In genomic region chr10:11794566-11794965, GRCh38 we compare ENCODE assay signal across 20 cellular contexts. TPM values are rescaled to one million over a fixed set of nuclear protein-coding genes. Genes with fewer than 3 reads are reported as not detected.
DNase-seq lines count a peak whose midpoint lies in the region; ATAC-seq, FAIRE-seq and TF ChIP-seq lines count a peak whose summit lies in the region.
"Had no signal": no experiment of that assay in that cellular context is flagged by ENCODE, and none has a peak within 500 bp of the region (broad histone marks: within the 10 kb centered on the region; RNA-seq: fewer than 3 reads in every experiment).

No MANE protein-coding gene starts in this region.

- BruUV-seq in K562 (replicated peaks; lab: Mats Ljungman, UMichigan) (no TSS peak), HepG2 (replicated peaks; lab: Mats Ljungman, UMichigan) (no TSS peak)

- TF ChIP-seq POLR2A in K562 (conservative IDR thresholded peaks at IDR 0.05) = no peak
- TF ChIP-seq POLR2A in HepG2 (IDR thresholded peaks at IDR 0.05; ENCODE audit: insufficient read depth in 1 of 2, low read depth in 2 of 2, low read length in 2 of 2) = no peak

- 47% methylated on average over 5 of the region's 5 CpGs for WGBS in K562 (ENCODE audit: insufficient coverage, low coverage, missing lambda C conversion rate)
- WGBS in HepG2 (ENCODE audit: low lambda C conversion rate) = 26% methylated on average over 5 of the region's 5 CpGs

- intact Hi-C loops in K562 (cut with micrococcal nuclease) = no loop called here
- intact Hi-C loops in HepG2 (cut with micrococcal nuclease; ENCODE audit: unreplicated experiment) = no loop called here

- H3K4me1 ChIP-seq in K562 (replicated peaks in 1 of 2; ENCODE audit: control insufficient read depth in 2 of 2, insufficient read depth in 2 of 2, low read length in 2 of 2) (peaks cover 3 to 12% of the 10 kb centered on the region in 2 experiments; a peak in 4 of 5 replicates), HepG2 (ENCODE audit: insufficient read depth, low read length) (peaks cover 56% of the 10 kb centered on the region)

- CTCF ChIA-PET in K562 (lab: Yijun Ruan, JAX; ENCODE audit: low intra/inter-chr PET ratio) = no interaction called here
- CTCF ChIA-PET in HepG2 (lab: Yijun Ruan, JAX; ENCODE audit: low intra/inter-chr PET ratio, low total read pairs) = interaction anchor here (0.8 to 2.6 kb wide), 2 partner anchors 25 to 192 kb away, joined by 3 to 17 read pairs; no protein-coding TSS in a partner anchor

- H3K79me2 ChIP-seq in K562 (ENCODE audit: control insufficient read depth, insufficient read depth, low read length) (no peaks in the 10 kb centered on the region), HepG2 (ENCODE audit: insufficient read depth, low read length) (no peaks in the 10 kb centered on the region)

- DNase-seq in DMS53 (lab: John Stamatoyannopoulos, UW) (peak; percentile 55), DMS53 treated with DMSO at 0.1 percent for 48 hours (lab: John Stamatoyannopoulos, UW; ENCODE audit: unreplicated experiment) (no peak), K562 (ENCODE audit: extremely low read depth in 1 of 4, low spot score in 3 of 4) (no peak), HepG2 (ENCODE audit: low spot score) (peak; percentile 62), RPMI8226 (no peak), cerebellar nuclear complex (lab: John Stamatoyannopoulos, UW) (no peak), GDM1 (lab: John Stamatoyannopoulos, UW) (no peak)
- no peak for DNase-seq in activated CD4-positive, alpha-beta T cell treated with anti-CD3 and anti-CD28 coated beads, Interleukin-2, amount 50 U/mL, for 4 hours
- DNase-seq: C1 segment of cervical spinal cord, DMS153, NCI-H1105, NCI-H187 treated with DMSO at 0.1 percent for 48 hours, NCI-H446 treated with DMSO at 0.1 percent for 48 hours, NCI-H748 treated with DMSO at 0.1 percent for 48 hours had no signal

- no peak for TF ChIP-seq RAD21 in K562 (CRISPR knock-in tag; conservative IDR thresholded peaks at IDR 0.05 in 1 of 2, IDR thresholded peaks at IDR 0.05 in 1 of 2)
- no peak for TF ChIP-seq RAD21 in HepG2 (CRISPR knock-in tag; IDR thresholded peaks at IDR 0.05)

- in situ Hi-C loops in K562 (cut with MboI) (loop anchor here (25.0 kb wide), 1 partner anchor 918 kb away; no protein-coding TSS in a partner anchor), HepG2 (cut with HindIII; ENCODE audit: extremely low pct_ligation_motif_present, low pct_unique_long_range_greater_than_20kb) (loop anchor here (5.0 kb wide), 1 partner anchor 193 kb away; no protein-coding TSS in a partner anchor)

- H3K9ac ChIP-seq in K562 (ENCODE audit: insufficient read depth in 1 of 2, low read depth in 2 of 2, low read length in 2 of 2) (no peak overlapping the region), HepG2 (ENCODE audit: insufficient read depth, low read depth, low read length) (no peak overlapping the region)
- H3K9ac ChIP-seq: KMS-11 had no signal

- H3K4me3 ChIP-seq in K562 (no peak overlapping the region), HepG2 (replicated peaks in 1 of 3; ENCODE audit: insufficient read depth in 1 of 3, low read depth in 2 of 3, low read length in 3 of 3) (peak overlapping the region in 1 of 3 experiments; percentile 72; a peak in 2 of 6 replicates)
- H3K4me3 ChIP-seq: GM12878, MG63 had no signal

- no peak for TF ChIP-seq EP300 in K562 (IDR thresholded peaks at IDR 0.05; ENCODE audit: low read length)
- no peak for TF ChIP-seq EP300 in HepG2 (IDR thresholded peaks at IDR 0.05; ENCODE audit: low read depth in 2 of 2, low read length in 2 of 2)
- no peak for TF ChIP-seq EP300 in HepG2 (CRISPR knock-in tag; IDR thresholded peaks at IDR 0.05; ENCODE audit: borderline replicate concordance)

- H3K36me3 ChIP-seq in K562 (ENCODE audit: control insufficient read depth, insufficient read depth, low read length) (no peaks in the 10 kb centered on the region), HepG2 (replicated peaks in 1 of 2; ENCODE audit: control insufficient read depth in 1 of 2, insufficient read depth in 2 of 2, low read length in 2 of 2) (no peaks in the 10 kb centered on the region)
- H3K36me3 ChIP-seq: MG63 had no signal

- TF ChIP-seq CTCF in K562 (IDR thresholded peaks at IDR 0.05 in 2 of 3, conservative IDR thresholded peaks at IDR 0.05 in 1 of 3; ENCODE audit: insufficient read depth in 2 of 3, low read depth in 1 of 3, low read length in 3 of 3) = no peak
- no peak for TF ChIP-seq CTCF in HepG2 (CRISPR knock-in tag; IDR thresholded peaks at IDR 0.05)

- H2AFZ ChIP-seq in K562 (ENCODE audit: low read depth, low read length) (no peak overlapping the region), HepG2 (ENCODE audit: low read length) (no peak overlapping the region)

- no peaks in the 10 kb centered on the region for H4K20me1 ChIP-seq in K562 (replicated peaks; ENCODE audit: control insufficient read depth, insufficient read depth, low read length)
- H4K20me1 ChIP-seq in HepG2 (ENCODE audit: insufficient read depth, low read length) = no peaks in the 10 kb centered on the region

- H3K4me2 ChIP-seq in K562 (ENCODE audit: insufficient read depth, low read length) (no peak overlapping the region), HepG2 (ENCODE audit: low read depth, low read length) (peak overlapping the region; percentile 94)
- H3K4me2 ChIP-seq: KMS-11 had no signal

- no peak for FAIRE-seq in K562 (lab: Jason Lieb, UNC)
- FAIRE-seq in HepG2 (lab: Jason Lieb, UNC) = peak; percentile 40
- FAIRE-seq: GM12878, GM18507, GM19239 had no signal

- H3K9me3 ChIP-seq in K562 (replicated peaks; ENCODE audit: control insufficient read depth, insufficient read depth, low read depth, low read length) (no peaks in the 10 kb centered on the region), HepG2 (ENCODE audit: low read length) (no peaks in the 10 kb centered on the region)
- H3K9me3 ChIP-seq: MG63 had no signal

- H3K27me3 ChIP-seq in K562 (ENCODE audit: control insufficient read depth in 2 of 2, insufficient read depth in 2 of 2, low read length in 2 of 2) (peaks cover 20 to 30% of the 10 kb centered on the region in 2 experiments), HepG2 (ENCODE audit: control insufficient read depth in 1 of 2, insufficient read depth in 2 of 2, low read length in 2 of 2) (peaks cover 0 to 6% of the 10 kb centered on the region in 2 experiments; a peak in 1 of 5 replicates)
- H3K27me3 ChIP-seq: MG63 had no signal

- H3K27ac ChIP-seq in K562 (ENCODE audit: extremely low read depth, low read depth, low read length) = no peak overlapping the region
- H3K27ac ChIP-seq in HepG2 (ENCODE audit: extremely low read length, insufficient read depth, low read length) = no peak overlapping the region
- H3K27ac ChIP-seq: 22Rv1, KMS-11 had no signal

- POLR2A ChIA-PET in K562 (lab: Yijun Ruan, JAX) = no interaction called here
- POLR2A ChIA-PET in HepG2 (lab: Yijun Ruan, JAX) = interaction anchor here (0.6 to 3.3 kb wide), 13 partner anchors 11 to 248 kb away, joined by 3 to 25 read pairs (median 8); partner anchors contain the start of gene UPF2

- ATAC-seq in K562 (no peak), HepG2 (peak; percentile 66)
- ATAC-seq: GM12878 had no signal

- no peaks in the 10 kb centered on the region for H3K9me1 ChIP-seq in K562 (ENCODE audit: control insufficient read depth, insufficient read depth, low read length)

RNA-seq across cellular contexts. Expression of gene PROSER2, which starts 28.6 kb away (rescaled TPM):
- total RNA-seq in K562 (2011; cell fraction: chromatin; rRNA removed; ENCODE audit: low replicate concordance) = 2.9 and 5.1 TPM in 2 replicates
- total RNA-seq in K562 (2011; cell fraction: nucleolus; rRNA removed) = 4.3 and 5.7 TPM in 2 replicates
- 3.2 and 4.5 TPM in 2 replicates for total RNA-seq in K562 (2011; cell fraction: nucleoplasm; rRNA removed)
- 14.8 and 18.2 TPM in 2 replicates for total RNA-seq in K562 (2014; rRNA removed)
- total RNA-seq in K562 (2014; rRNA removed; fragmentation: Illumina TruSeq; extraction: Trizol) = 2.2 and 2.3 TPM in 2 replicates
- total RNA-seq in K562 (2015; rRNA removed; fragmentation: Illumina TruSeq; extraction: Trizol) = 1.4 and 1.7 TPM in 2 replicates
- total RNA-seq in K562 (2021) = 14.3 and 14.5 TPM in 2 replicates
- polyA plus RNA-seq in K562 (2011; rRNA removed) = 3.7 and 6.7 TPM in 2 replicates
- polyA plus RNA-seq in K562 (2011; cell fraction: cytosol; rRNA removed) = 2.2 and 8.3 TPM in 2 replicates
- 4.4 and 6.0 TPM in 2 replicates for polyA plus RNA-seq in K562 (2011; cell fraction: nucleus; rRNA removed)
- polyA plus RNA-seq in K562 (2012) = 3.5 and 5.6 TPM in 2 replicates
- 2.9 and 4.9 TPM in 2 replicates for polyA plus RNA-seq in K562 (2014; fragmentation: Illumina TruSeq; extraction: Trizol)
- 1 to 10 TPM in 1 of 2 experiments, under 1 TPM in 1; 0.62 to 1.3 TPM for polyA plus RNA-seq in K562 (2014; fragmentation: Nextera tagmentation; extraction: Ambion mirVana)
- polyA plus RNA-seq in K562 (2014; rRNA removed) = 5.1 and 8.1 TPM in 2 replicates
- polyA minus RNA-seq in K562 (2011; rRNA and poly(A)+ RNA removed) = 3.2 TPM in 2 replicates
- 2.2 and 4.3 TPM in 2 replicates for polyA minus RNA-seq in K562 (2011; cell fraction: cytosol; rRNA and poly(A)+ RNA removed)
- polyA minus RNA-seq in K562 (2011; cell fraction: nucleus; rRNA and poly(A)+ RNA removed) = 3.2 and 4.1 TPM in 2 replicates
- 6.7 and 6.9 TPM in 2 replicates for total RNA-seq in HepG2 (2016; rRNA removed; fragmentation: Illumina TruSeq; extraction: Trizol)
- 2.0 and 2.7 TPM in 2 replicates for total RNA-seq in HepG2 (2016; cell fraction: cytosol; rRNA removed; fragmentation: Illumina TruSeq; extraction: Trizol; ENCODE audit: low read depth)
- 6.3 and 8.2 TPM in 2 replicates for total RNA-seq in HepG2 (2016; cell fraction: insoluble cytoplasmic fraction; rRNA removed; fragmentation: Illumina TruSeq; extraction: Trizol)
- 4.6 and 5.4 TPM in 2 replicates for total RNA-seq in HepG2 (2016; cell fraction: membrane; rRNA removed; fragmentation: Illumina TruSeq; extraction: Trizol)
- total RNA-seq in HepG2 (2016; cell fraction: nucleus; rRNA removed; fragmentation: Illumina TruSeq; extraction: Trizol) = 3.8 and 5.3 TPM in 2 replicates
- polyA plus RNA-seq in HepG2 (2011; rRNA removed) = 6.7 and 7.7 TPM in 2 replicates
- 3.6 and 5.9 TPM in 2 replicates for polyA plus RNA-seq in HepG2 (2011; cell fraction: cytosol; rRNA removed)
- polyA plus RNA-seq in HepG2 (2011; cell fraction: nucleus; rRNA removed) = 8.5 and 8.6 TPM in 2 replicates
- polyA plus RNA-seq in HepG2 (2012) = 7.3 and 12.4 TPM in 2 replicates
- 1.9 TPM in 2 replicates for polyA plus RNA-seq in HepG2 (2016; cell fraction: cytosol; fragmentation: Illumina TruSeq; extraction: Trizol; ENCODE audit: low read depth)
- polyA plus RNA-seq in HepG2 (2016; cell fraction: insoluble cytoplasmic fraction; fragmentation: Illumina TruSeq; extraction: Trizol; ENCODE audit: low read depth) = 7.7 and 8.0 TPM in 2 replicates
- 2.9 and 3.7 TPM in 2 replicates for polyA plus RNA-seq in HepG2 (2016; cell fraction: membrane; fragmentation: Illumina TruSeq; extraction: Trizol; ENCODE audit: low read depth)
- polyA plus RNA-seq in HepG2 (2016; cell fraction: nucleus; fragmentation: Illumina TruSeq; extraction: Trizol; ENCODE audit: insufficient read depth, low read depth) = 6.8 and 10.0 TPM in 2 replicates
- polyA minus RNA-seq in HepG2 (2011; rRNA and poly(A)+ RNA removed; ENCODE audit: low replicate concordance) = 6.3 and 10.2 TPM in 2 replicates
- 5.3 and 6.1 TPM in 2 replicates for polyA minus RNA-seq in HepG2 (2011; cell fraction: cytosol; rRNA and poly(A)+ RNA removed)
- polyA minus RNA-seq in HepG2 (2011; cell fraction: nucleus; rRNA and poly(A)+ RNA removed) = 6.1 and 8.0 TPM in 2 replicates

RNA-seq across cellular contexts. Expression of gene ECHDC3, which starts 52.4 kb away (rescaled TPM):
- 4.0 and 10.2 TPM in 2 replicates for total RNA-seq in K562 (2011; cell fraction: chromatin; rRNA removed; ENCODE audit: low replicate concordance)
- 9.7 and 10.3 TPM in 2 replicates for total RNA-seq in K562 (2011; cell fraction: nucleolus; rRNA removed)
- total RNA-seq in K562 (2011; cell fraction: nucleoplasm; rRNA removed) = 5.5 and 5.7 TPM in 2 replicates
- total RNA-seq in K562 (2014; rRNA removed) (19.4 and 25.7 TPM in 2 replicates), K562 (2014; rRNA removed; fragmentation: Illumina TruSeq; extraction: Trizol) (8.9 and 9.0 TPM in 2 replicates), K562 (2015; rRNA removed; fragmentation: Illumina TruSeq; extraction: Trizol) (12.6 and 14.0 TPM in 2 replicates), K562 (2021) (17.3 and 17.9 TPM in 2 replicates), HepG2 (2016; rRNA removed; fragmentation: Illumina TruSeq; extraction: Trizol) (not detected in 2 replicates)
- polyA plus RNA-seq in K562 (2011; rRNA removed) (16.1 and 21.9 TPM in 2 replicates), K562 (2014; fragmentation: Illumina TruSeq; extraction: Trizol) (15.7 and 17.1 TPM in 2 replicates), K562 (2014; fragmentation: Nextera tagmentation; extraction: Ambion mirVana) (under 1 TPM; 0.53 to 0.67 TPM), K562 (2014; rRNA removed) (10.0 and 17.7 TPM in 2 replicates), HepG2 (2011; rRNA removed) (not detected in 2 replicates)
- polyA plus RNA-seq in K562 (2011; cell fraction: cytosol; rRNA removed) = 17.5 and 35.2 TPM in 2 replicates
- 14.3 and 27.7 TPM in 2 replicates for polyA plus RNA-seq in K562 (2011; cell fraction: nucleus; rRNA removed)
- 8.6 and 12.1 TPM in 2 replicates for polyA plus RNA-seq in K562 (2012)
- polyA minus RNA-seq in K562 (2011; rRNA and poly(A)+ RNA removed) = 8.7 and 16.4 TPM in 2 replicates
- polyA minus RNA-seq in K562 (2011; cell fraction: cytosol; rRNA and poly(A)+ RNA removed) = 7.0 and 9.4 TPM in 2 replicates
- 7.4 and 10.4 TPM in 2 replicates for polyA minus RNA-seq in K562 (2011; cell fraction: nucleus; rRNA and poly(A)+ RNA removed)
- not detected in 2 replicates for total RNA-seq in HepG2 (2016; cell fraction: cytosol; rRNA removed; fragmentation: Illumina TruSeq; extraction: Trizol; ENCODE audit: low read depth)
- 0.13 TPM in 1 of 2 replicates, not detected in the other for total RNA-seq in HepG2 (2016; cell fraction: insoluble cytoplasmic fraction; rRNA removed; fragmentation: Illumina TruSeq; extraction: Trizol)
- total RNA-seq in HepG2 (2016; cell fraction: membrane; rRNA removed; fragmentation: Illumina TruSeq; extraction: Trizol) = not detected in 2 replicates
- total RNA-seq in HepG2 (2016; cell fraction: nucleus; rRNA removed; fragmentation: Illumina TruSeq; extraction: Trizol) = not detected in 2 replicates
- not detected in 2 replicates for polyA plus RNA-seq in HepG2 (2011; cell fraction: cytosol; rRNA removed)
- not detected in 2 replicates for polyA plus RNA-seq in HepG2 (2011; cell fraction: nucleus; rRNA removed)
- polyA plus RNA-seq in HepG2 (2012) = not detected in 2 replicates
- not detected in 2 replicates for polyA plus RNA-seq in HepG2 (2016; cell fraction: cytosol; fragmentation: Illumina TruSeq; extraction: Trizol; ENCODE audit: low read depth)
- not detected in 2 replicates for polyA plus RNA-seq in HepG2 (2016; cell fraction: insoluble cytoplasmic fraction; fragmentation: Illumina TruSeq; extraction: Trizol; ENCODE audit: low read depth)
- not detected in 2 replicates for polyA plus RNA-seq in HepG2 (2016; cell fraction: membrane; fragmentation: Illumina TruSeq; extraction: Trizol; ENCODE audit: low read depth)
- polyA plus RNA-seq in HepG2 (2016; cell fraction: nucleus; fragmentation: Illumina TruSeq; extraction: Trizol; ENCODE audit: insufficient read depth, low read depth) = not detected in 2 replicates
- polyA minus RNA-seq in HepG2 (2011; rRNA and poly(A)+ RNA removed; ENCODE audit: low replicate concordance) = 2.3 TPM in 1 of 2 replicates, not detected in the other
- polyA minus RNA-seq in HepG2 (2011; cell fraction: cytosol; rRNA and poly(A)+ RNA removed) = not detected in 2 replicates
- polyA minus RNA-seq in HepG2 (2011; cell fraction: nucleus; rRNA and poly(A)+ RNA removed) = not detected in 2 replicates

Comparison
In these comparisons a context has a peak if more than half of its experiments do, and no peak if none do; other contexts are left out.
1. DNase-seq: peak in DMS53 (single experiment) and HepG2 (single experiment); none in DMS53 treated with DMSO at 0.1 percent for 48 hours (single experiment), K562 (0 of 4), RPMI8226 (single experiment), cerebellar nuclear complex (0 of 2), GDM1 (single experiment) and activated CD4-positive, alpha-beta T cell treated with anti-CD3 and anti-CD28 coated beads, Interleukin-2, amount 50 U/mL, for 4 hours (0 of 2).
2. RNA of gene ECHDC3, which starts 52.4 kb away (total RNA-seq): 4.0 to 25.7 TPM in K562; 0.13 TPM in HepG2; every median in the first group is over 4 times any median in the second.